Comparison of ENCODE assay signal across 23 cellular contexts in the genomic region with DNA sequence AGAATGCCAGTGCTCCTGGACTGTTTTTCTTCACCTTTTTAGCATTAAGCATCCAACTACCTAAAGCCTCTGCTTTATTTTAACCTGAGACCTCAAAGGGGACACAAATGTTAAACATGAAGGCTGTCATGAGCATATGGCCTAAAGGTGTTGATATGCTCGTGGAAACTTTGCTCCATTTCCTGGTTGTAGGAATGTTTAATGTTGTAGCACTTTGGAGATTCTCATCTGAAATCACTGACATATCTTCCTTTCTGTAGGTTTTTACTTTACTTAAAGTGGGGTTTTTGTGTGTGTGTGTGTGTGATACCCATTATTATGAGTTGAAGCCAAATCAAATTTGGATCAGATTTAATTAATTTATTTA. TPM values are rescaled to one million over a fixed set of nuclear protein-coding genes. Genes with fewer than 3 reads are reported as not detected.
DNase-seq lines count a peak whose midpoint lies in the region; ATAC-seq and TF ChIP-seq lines count a peak whose summit lies in the region.
"Had no signal": no experiment of that assay in that cellular context is flagged by ENCODE, and none has a peak within 500 bp of the region (broad histone marks: within the 10 kb centered on the region; RNA-seq: fewer than 3 reads in every experiment).

No MANE protein-coding gene starts in this region.

- H3K4me1 ChIP-seq in osteoblast (ENCODE audit: insufficient read depth, low read length) (peaks cover 21% of the 10 kb centered on the region), tibial artery (peaks cover 0 to 82% (median 50%) of the 10 kb centered on the region in 4 donors)
- H3K4me1 ChIP-seq: foreskin keratinocyte, neural progenitor cell had no signal

- H3K27ac ChIP-seq in cingulate gyrus (ENCODE audit: low read depth, low read length), result peak overlapping the region; percentile 15
- H3K27ac ChIP-seq in osteoblast (ENCODE audit: low read depth, low read length), result peak overlapping the region; percentile 50
- peak overlapping the region; percentile 81 to 85 for H3K27ac ChIP-seq in tibial artery
- H3K27ac ChIP-seq: foreskin keratinocyte, neural progenitor cell had no signal

- TF ChIP-seq CTCF in osteoblast (IDR thresholded peaks at IDR 0.05; ENCODE audit: extremely low read depth, low read depth, low read length) (no peak), tibial artery (IDR thresholded peaks at IDR 0.05) (no peak)

- DNase-seq in activated naive CD4-positive, alpha-beta T cell treated with anti-CD3 and anti-CD28 coated beads for 36 hours, result no peak
- peak; percentile 29 for DNase-seq in osteoblast (ENCODE audit: insufficient read length, low spot score, missing footprints)
- no peak for DNase-seq in tibial artery
- DNase-seq in left colon, result no peak
- DNase-seq in GF-D8 (lab: John Stamatoyannopoulos, UW), result no peak
- DNase-seq: 8988T; activated CD4-positive, alpha-beta memory T cell treated with anti-CD3 and anti-CD28 coated beads for 36 hours; activated naive CD4-positive, alpha-beta T cell treated with Interleukin-2 at 50 U/mL for 16 hours; Calu3; cortex of kidney; foreskin keratinocyte; GOT3; kidney glomerular epithelial cell; NCI-H1417; NCI-H2171; SIG-M5 had no signal

- peaks cover 15% of the 10 kb centered on the region for H3K36me3 Mint-ChIP-seq in activated naive CD4-positive, alpha-beta T cell treated with anti-CD3 and anti-CD28 coated beads, Interleukin-2, amount 50 U/mL, for 24 hours
- peaks cover 33% of the 10 kb centered on the region for H3K36me3 Mint-ChIP-seq in activated naive CD4-positive, alpha-beta T cell treated with anti-CD3 and anti-CD28 coated beads for 36 hours (ENCODE audit: low read depth)

- CTCF ChIA-PET in activated naive CD4-positive, alpha-beta T cell treated with anti-CD3 and anti-CD28 coated beads for 36 hours (lab: Charles Lee), result interaction anchor here (0.7 to 1.2 kb wide), 2 partner anchors 38 to 46 kb away, joined by 3 to 8 read pairs; no protein-coding TSS in a partner anchor

- H3K27me3 Mint-ChIP-seq in activated naive CD4-positive, alpha-beta T cell treated with anti-CD3 and anti-CD28 coated beads, Interleukin-2, amount 50 U/mL, for 24 hours, result no peaks in the 10 kb centered on the region
- H3K27me3 Mint-ChIP-seq in activated naive CD4-positive, alpha-beta T cell treated with anti-CD3 and anti-CD28 coated beads for 36 hours (ENCODE audit: low read depth), result no peaks in the 10 kb centered on the region
- H3K27me3 Mint-ChIP-seq: activated CD4-positive, alpha-beta memory T cell treated with anti-CD3 and anti-CD28 coated beads for 36 hours; type B pancreatic cell had no signal

- H3K4me3 Mint-ChIP-seq in activated naive CD4-positive, alpha-beta T cell treated with anti-CD3 and anti-CD28 coated beads, Interleukin-2, amount 50 U/mL, for 24 hours, result no peak overlapping the region
- H3K4me3 Mint-ChIP-seq in activated naive CD4-positive, alpha-beta T cell treated with anti-CD3 and anti-CD28 coated beads for 36 hours, result no peak overlapping the region
- H3K4me3 Mint-ChIP-seq: activated CD4-positive, alpha-beta memory T cell treated with anti-CD3 and anti-CD28 coated beads for 36 hours; neural progenitor cell; stimulated activated effector memory CD8-positive, alpha-beta T cell treated with anti-CD3 and anti-CD28 coated beads, Interleukin-12 subunit alpha, Interleukin-12 subunit beta, amount 100 ng/mL, for 72 hours; T-helper 1 cell treated with Interleukin-12 subunit alpha and Interleukin-12 subunit beta and Interleukin-4 antibody, amounts not matched to agents 30 μg/mL and 1 μg/mL, for 36 hours; type B pancreatic cell had no signal

- no peaks in the 10 kb centered on the region for H4K20me1 ChIP-seq in osteoblast (ENCODE audit: insufficient read depth, low read length)

- peaks cover 33% of the 10 kb centered on the region for H3K36me3 ChIP-seq in osteoblast (ENCODE audit: insufficient read depth, low read length)
- H3K36me3 ChIP-seq in tibial artery, result peaks cover 25 to 43% (median 36%) of the 10 kb centered on the region in 3 donors
- H3K36me3 ChIP-seq: neural progenitor cell had no signal

- H3K27me3 ChIP-seq in osteoblast (ENCODE audit: insufficient read depth, low read length) (no peaks in the 10 kb centered on the region), tibial artery (no peaks in the 10 kb centered on the region)
- H3K27me3 ChIP-seq: foreskin keratinocyte, neural progenitor cell had no signal

- H2AFZ ChIP-seq in osteoblast (ENCODE audit: low read length), result no peak overlapping the region
- H2AFZ ChIP-seq: neural progenitor cell had no signal

- no peak for ATAC-seq in left colon
- no peak for ATAC-seq in HG03521 (IDR thresholded peaks at IDR 0.05; ENCODE audit: unreplicated experiment)
- ATAC-seq: foreskin keratinocyte; stimulated activated effector memory CD8-positive, alpha-beta T cell treated with anti-CD3 and anti-CD28 coated beads, Interleukin-12 subunit alpha, Interleukin-12 subunit beta, amount 100 ng/mL, for 72 hours had no signal

- H3K9me3 Mint-ChIP-seq in activated naive CD4-positive, alpha-beta T cell treated with anti-CD3 and anti-CD28 coated beads, Interleukin-2, amount 50 U/mL, for 24 hours, result no peaks in the 10 kb centered on the region
- H3K9me3 Mint-ChIP-seq in activated naive CD4-positive, alpha-beta T cell treated with anti-CD3 and anti-CD28 coated beads for 36 hours, result no peaks in the 10 kb centered on the region
- H3K9me3 Mint-ChIP-seq: activated CD4-positive, alpha-beta memory T cell treated with anti-CD3 and anti-CD28 coated beads for 36 hours; neural progenitor cell; stimulated activated effector memory CD8-positive, alpha-beta T cell treated with anti-CD3 and anti-CD28 coated beads, Interleukin-12 subunit alpha, Interleukin-12 subunit beta, amount 100 ng/mL, for 72 hours; T-helper 1 cell treated with Interleukin-12 subunit alpha and Interleukin-12 subunit beta and Interleukin-4 antibody, amounts not matched to agents 30 μg/mL and 1 μg/mL, for 36 hours; type B pancreatic cell had no signal

- peak overlapping the region; percentile 55 for H3K27ac Mint-ChIP-seq in activated naive CD4-positive, alpha-beta T cell treated with anti-CD3 and anti-CD28 coated beads, Interleukin-2, amount 50 U/mL, for 24 hours
- H3K27ac Mint-ChIP-seq in activated naive CD4-positive, alpha-beta T cell treated with anti-CD3 and anti-CD28 coated beads for 36 hours, result no peak overlapping the region
- H3K27ac Mint-ChIP-seq: activated CD4-positive, alpha-beta memory T cell treated with anti-CD3 and anti-CD28 coated beads for 36 hours; neural progenitor cell; stimulated activated effector memory CD8-positive, alpha-beta T cell treated with anti-CD3 and anti-CD28 coated beads, Interleukin-12 subunit alpha, Interleukin-12 subunit beta, amount 100 ng/mL, for 72 hours; T-helper 1 cell treated with Interleukin-12 subunit alpha and Interleukin-12 subunit beta and Interleukin-4 antibody, amounts not matched to agents 30 μg/mL and 1 μg/mL, for 36 hours; type B pancreatic cell had no signal

- H3K4me1 Mint-ChIP-seq in activated naive CD4-positive, alpha-beta T cell treated with anti-CD3 and anti-CD28 coated beads, Interleukin-2, amount 50 U/mL, for 24 hours, result peaks cover 11% of the 10 kb centered on the region
- peaks cover 39% of the 10 kb centered on the region for H3K4me1 Mint-ChIP-seq in activated naive CD4-positive, alpha-beta T cell treated with anti-CD3 and anti-CD28 coated beads for 36 hours (ENCODE audit: low read depth)

- no peaks in the 10 kb centered on the region for H3K79me2 ChIP-seq in osteoblast (ENCODE audit: insufficient read depth, low read length)

- no peak overlapping the region for H3K4me2 ChIP-seq in osteoblast (ENCODE audit: insufficient read depth, low read length)
- H3K4me2 ChIP-seq: neural progenitor cell had no signal

- H3K9me3 ChIP-seq in osteoblast (ENCODE audit: low read depth, low read length) (no peaks in the 10 kb centered on the region), tibial artery (no peaks in the 10 kb centered on the region)

- intact Hi-C loops in activated naive CD4-positive, alpha-beta T cell treated with anti-CD3 and anti-CD28 coated beads for 36 hours (cut with micrococcal nuclease), result no loop called here
- intact Hi-C loops in tibial artery (cut with DNase I; ENCODE audit: low total_unique reads) (loop anchor here (5.0 to 10.0 kb wide), 2 partner anchors 35 to 78 kb away; no protein-coding TSS in a partner anchor), left colon (cut with DNase I, micrococcal nuclease) (no loop called here)

- H3K4me3 ChIP-seq in osteoblast (ENCODE audit: insufficient read depth, low read length), result no peak overlapping the region
- no peak overlapping the region for H3K4me3 ChIP-seq in tibial artery
- H3K4me3 ChIP-seq: neural progenitor cell had no signal

RNA-seq across cellular contexts. Expression of a gene that starts 37.0 kb away (rescaled TPM):
- 1 to 10 TPM; 7.3 to 7.9 TPM for total RNA-seq in activated naive CD4-positive, alpha-beta T cell treated with anti-CD3 and anti-CD28 coated beads for 36 hours
- 12.7 and 14.1 TPM in 2 replicates for total RNA-seq in osteoblast
- total RNA-seq in left colon, result 1 to 10 TPM; 2.0 to 4.3 TPM

Comparison
In these comparisons a context has a peak if more than half of its experiments do, and no peak if none do; other contexts are left out.
1. H3K27ac ChIP-seq: peak in every context shown above with its lines; median percentile 83 in tibial artery; 50 in osteoblast; 15 in cingulate gyrus.